9 cellular contexts compared by ENCODE assay signal in the genomic region with DNA sequence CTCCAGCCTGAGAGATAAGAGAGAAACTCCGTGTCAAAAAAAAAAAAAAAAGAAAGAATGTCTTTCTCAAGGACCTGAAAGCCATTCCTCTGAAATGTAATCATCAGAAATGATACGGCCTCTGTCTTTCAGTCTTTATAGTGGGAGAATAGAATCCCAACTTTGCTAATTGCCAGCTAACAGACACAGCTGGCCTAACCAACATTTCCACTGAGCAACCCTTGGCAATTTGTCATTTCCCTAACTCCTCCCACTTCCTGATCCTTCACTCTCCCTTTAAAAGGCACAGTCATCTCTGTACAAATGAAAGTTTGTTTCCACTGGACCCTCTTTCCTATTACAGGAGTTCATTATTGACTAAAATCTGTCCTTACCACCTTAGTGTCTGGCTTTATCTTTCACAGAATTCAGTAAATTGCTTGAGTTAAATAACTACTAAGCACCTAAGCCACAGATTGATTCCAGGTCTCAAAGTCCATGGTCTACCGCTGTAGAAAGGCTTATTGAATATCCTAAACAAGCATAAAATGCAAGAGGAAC. TPM values are rescaled to one million over a fixed set of nuclear protein-coding genes. Genes with fewer than 3 reads are reported as not detected.
DNase-seq lines count a peak whose midpoint lies in the region; ATAC-seq and TF ChIP-seq lines count a peak whose summit lies in the region.
"Had no signal": no experiment of that assay in that cellular context is flagged by ENCODE, and none has a peak within 500 bp of the region (broad histone marks: within the 10 kb centered on the region; RNA-seq: fewer than 3 reads in every experiment).

No MANE protein-coding gene starts in this region.

- TF ChIP-seq CTCF in brain microvascular endothelial cell (IDR thresholded peaks at IDR 0.05; ENCODE audit: low read depth, low read length, missing control alignments) (no peak), osteoblast (IDR thresholded peaks at IDR 0.05; ENCODE audit: extremely low read depth, low read depth, low read length) (no peak), endothelial cell (IDR thresholded peaks at IDR 0.05; ENCODE audit: unreplicated experiment) (no peak)

- H3K36me3 ChIP-seq in brain microvascular endothelial cell (replicated peaks) (no peaks in the 10 kb centered on the region), osteoblast (ENCODE audit: insufficient read depth, low read length) (no peaks in the 10 kb centered on the region)
- H3K36me3 ChIP-seq: vagina had no signal

- peaks cover 8% of the 10 kb centered on the region for H3K9me3 Mint-ChIP-seq in endothelial cell (ENCODE audit: unreplicated experiment)

- peak overlapping the region; percentile 83 for H2AFZ ChIP-seq in osteoblast (ENCODE audit: low read length)

- no peaks in the 10 kb centered on the region for H4K20me1 ChIP-seq in osteoblast (ENCODE audit: insufficient read depth, low read length)

- H3K27ac ChIP-seq in brain microvascular endothelial cell (no peak overlapping the region), osteoblast (ENCODE audit: low read depth, low read length) (no peak overlapping the region)
- H3K27ac ChIP-seq: vagina had no signal

- H3K27me3 ChIP-seq in brain microvascular endothelial cell (replicated peaks) (no peaks in the 10 kb centered on the region), osteoblast (ENCODE audit: insufficient read depth, low read length) (no peaks in the 10 kb centered on the region)
- H3K27me3 ChIP-seq: vagina had no signal

- peaks cover 11% of the 10 kb centered on the region for H3K79me2 ChIP-seq in osteoblast (ENCODE audit: insufficient read depth, low read length)

- no peak for ATAC-seq in sciatic nerve
- ATAC-seq in GM18873 (IDR thresholded peaks at IDR 0.05; ENCODE audit: low FRiP score, unreplicated experiment), result no peak

- H3K4me1 Mint-ChIP-seq in endothelial cell (ENCODE audit: unreplicated experiment), result no peaks in the 10 kb centered on the region

- no peak overlapping the region for H3K4me3 ChIP-seq in brain microvascular endothelial cell (ENCODE audit: low read depth, low read length)
- no peak overlapping the region for H3K4me3 ChIP-seq in osteoblast (ENCODE audit: insufficient read depth, low read length)
- H3K4me3 ChIP-seq: vagina had no signal

- intact Hi-C loops in sciatic nerve (cut with DNase I), result no loop called here

- DNase-seq in SIG-M5 treated with dmso at 0.1 percent for 504 hours (lab: John Stamatoyannopoulos, UW; ENCODE audit: unreplicated experiment) (peak; percentile 46), SIG-M5 (lab: John Stamatoyannopoulos, UW) (no peak), NCI-H226 (peak; percentile 22), brain microvascular endothelial cell (peak; percentile 36), osteoblast (ENCODE audit: insufficient read length, low spot score, missing footprints) (peak; percentile 81), sciatic nerve (ENCODE audit: low spot score) (no peak), endothelial cell (ENCODE audit: low spot score) (no peak)

- H3K27me3 Mint-ChIP-seq in endothelial cell (ENCODE audit: unreplicated experiment), result no peaks in the 10 kb centered on the region

- H3K36me3 Mint-ChIP-seq in endothelial cell (ENCODE audit: low read depth, unreplicated experiment), result peaks cover 10% of the 10 kb centered on the region

- no peaks in the 10 kb centered on the region for H3K9me3 ChIP-seq in osteoblast (ENCODE audit: low read depth, low read length)
- H3K9me3 ChIP-seq: vagina had no signal

- H3K27ac Mint-ChIP-seq in endothelial cell (ENCODE audit: unreplicated experiment), result no peak overlapping the region

- H3K4me1 ChIP-seq in osteoblast (ENCODE audit: insufficient read depth, low read length), result peaks cover 16% of the 10 kb centered on the region

- peak overlapping the region; percentile 40 for H3K4me2 ChIP-seq in osteoblast (ENCODE audit: insufficient read depth, low read length)

- in situ Hi-C loops in brain microvascular endothelial cell (cut with HindIII; ENCODE audit: low pct_ligation_motif_present, low sequenced_read_pairs), result no loop called here

- H3K4me3 Mint-ChIP-seq in endothelial cell (ENCODE audit: unreplicated experiment), result no peak overlapping the region

RNA-seq across cellular contexts. Expression of gene CBR1, which starts 4.3 kb away (rescaled TPM):
- total RNA-seq in osteoblast (69.0 and 73.5 TPM in 2 replicates), sciatic nerve (74.5 TPM), endothelial cell (ENCODE audit: unreplicated experiment) (7.6 TPM)

RNA-seq across cellular contexts. Expression of gene SETD4, which starts 5.2 kb away (rescaled TPM):
- total RNA-seq in osteoblast, result 15.9 and 18.6 TPM in 2 replicates
- total RNA-seq in sciatic nerve, result 21.5 TPM
- 15.7 TPM for total RNA-seq in endothelial cell (ENCODE audit: unreplicated experiment)

Comparison
In these comparisons a context has a peak if more than half of its experiments do, and no peak if none do; other contexts are left out.
1. DNase-seq: peak in SIG-M5 treated with dmso at 0.1 percent for 504 hours (single experiment), NCI-H226 (single experiment), brain microvascular endothelial cell (single experiment) and osteoblast (single experiment); none in SIG-M5 (single experiment), sciatic nerve (single experiment) and endothelial cell (single experiment).